In genomic region chr2:23992931-23993330, GRCh38 we compare ENCODE assay signal across 1 cellular context.
A peak's percentile ranks its signal among the peaks of the same experiment; 100 is the strongest.
TF ChIP-seq lines count a peak whose summit lies in the region.

No MANE protein-coding gene starts in this region.

TF ChIP-seq in H1, 55 proteins besides CTCF, POLR2A, EP300 and RAD21:
- 0 out of 2 replicates have a peak, but pooled peaks have one; percentile 18 for TF ChIP-seq TEAD4 (IDR thresholded peaks at IDR 0.05; ENCODE audit: low read depth, low read length)
- no peak for TF ChIP-seq BACH1 (IDR thresholded peaks at IDR 0.05; ENCODE audit: low read length)
